Comparison of ENCODE assay signal across 3 cellular contexts in genomic region chr1:81190003-81190402, GRCh38.
A peak's percentile ranks its signal among the peaks of the same experiment; 100 is the strongest.
TF ChIP-seq lines count a peak whose summit lies in the region.

No MANE protein-coding gene starts in this region.

TF ChIP-seq in HepG2, 621 proteins besides CTCF, POLR2A, EP300 and RAD21:
- TF ChIP-seq ZNF451 (CRISPR knock-in tag; IDR thresholded peaks at IDR 0.05) (no peak), MAFK (conservative IDR thresholded peaks at IDR 0.05 in 1 of 2, IDR thresholded peaks at IDR 0.05 in 1 of 2; ENCODE audit: low read length in 2 of 2) (peak; percentile 65 to 81; a peak in 3 of 4 replicates), MAFF (IDR thresholded peaks at IDR 0.05; ENCODE audit: low read depth, low read length) (peak; percentile 74), DPF2 (CRISPR knock-in tag; IDR thresholded peaks at IDR 0.05; ENCODE audit: borderline replicate concordance, low read depth) (no peak), ZNF644 (CRISPR knock-in tag; IDR thresholded peaks at IDR 0.05; ENCODE audit: low read depth) (no peak)

TF ChIP-seq in IMR-90, 13 proteins besides CTCF, POLR2A, EP300 and RAD21:
- TF ChIP-seq MAZ (IDR thresholded peaks at IDR 0.05; ENCODE audit: borderline replicate concordance, low read depth, low read length) (no peak), MAFK (IDR thresholded peaks at IDR 0.05; ENCODE audit: low read depth, low read length) (peak; percentile 74)

TF ChIP-seq in H1, 55 proteins besides CTCF, POLR2A, EP300 and RAD21:
- TF ChIP-seq MAFK (IDR thresholded peaks at IDR 0.05; ENCODE audit: low read depth, low read length) (peak; percentile 27; the same call in 1 of the 2 replicates), CBX8 (IDR thresholded peaks at IDR 0.05; ENCODE audit: borderline replicate concordance, low read depth, low read length) (no peak)
TF ChIP-seq in H1: peak in this region for 1.
